ENCODE assay signal across 9 cellular contexts in the genomic region with DNA sequence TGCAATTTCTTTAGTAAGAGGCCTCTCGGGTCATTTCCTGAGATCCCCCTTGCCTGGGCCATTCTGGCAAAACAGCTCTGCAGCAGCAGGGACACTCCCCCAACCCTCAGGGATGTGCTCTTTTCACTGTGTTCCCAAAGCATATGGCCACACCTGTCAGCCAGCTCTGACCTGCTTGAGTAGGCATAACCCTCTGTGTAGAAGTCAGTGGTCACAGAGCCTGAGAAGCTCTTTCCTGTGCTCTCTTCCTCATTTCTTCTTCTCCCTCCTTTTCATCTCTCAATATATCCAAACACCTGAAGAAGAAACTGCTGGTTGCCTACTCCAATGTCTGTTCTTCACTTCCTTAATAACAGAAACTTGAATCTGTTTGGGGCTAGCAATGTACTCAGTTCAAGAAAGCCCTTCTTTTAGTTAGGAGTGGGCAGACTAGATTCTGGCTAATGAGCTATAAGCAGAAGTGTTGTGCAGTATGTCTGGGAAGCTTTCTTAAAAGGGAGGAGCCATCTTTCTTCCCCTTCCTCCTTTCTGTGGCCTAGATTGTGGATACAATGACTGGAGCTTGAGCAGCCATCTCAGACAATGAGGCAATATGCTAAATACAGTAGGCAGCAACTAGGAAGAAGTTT.
A peak's percentile ranks its signal among the peaks of the same experiment; 100 is the strongest.
DNase-seq lines count a peak whose midpoint lies in the region; ATAC-seq and TF ChIP-seq lines count a peak whose summit lies in the region.
"Had no signal": no experiment of that assay in that cellular context is flagged by ENCODE, and none has a peak within 500 bp of the region (broad histone marks: within the 10 kb centered on the region; RNA-seq: fewer than 3 reads in every experiment).

No MANE protein-coding gene starts in this region.

- TF ChIP-seq CTCF in left ventricle myocardium inferior (IDR thresholded peaks at IDR 0.05; ENCODE audit: borderline replicate concordance), result no peak

- H3K4me3 Mint-ChIP-seq in IgD-negative memory B cell, result peak overlapping the region in 3 of 4 donors; percentile 19 to 71 (median 58)
- H3K4me3 Mint-ChIP-seq: CD4-positive, alpha-beta T cell had no signal

- ATAC-seq in GM18498 (IDR thresholded peaks at IDR 0.05; ENCODE audit: unreplicated experiment), result peak; percentile 78
- ATAC-seq in GM21786 (IDR thresholded peaks at IDR 0.05; ENCODE audit: unreplicated experiment), result peak; percentile 82

- H3K4me1 Mint-ChIP-seq in IgD-negative memory B cell, result peaks cover 27 to 36% (median 30%) of the 10 kb centered on the region in 3 donors

- intact Hi-C loops in left ventricle myocardium inferior (cut with micrococcal nuclease), result no loop called here

- H3K27me3 ChIP-seq in left ventricle myocardium inferior (ENCODE audit: low read depth), result no peaks in the 10 kb centered on the region

- H3K4me3 ChIP-seq in left ventricle myocardium inferior, result no peak overlapping the region

- H3K27ac Mint-ChIP-seq in IgD-negative memory B cell, result peak overlapping the region in 2 of 3 donors; percentile 64 to 70
- H3K27ac Mint-ChIP-seq: CD4-positive, alpha-beta T cell had no signal

- H3K9me3 Mint-ChIP-seq in IgD-negative memory B cell, result no peaks in the 10 kb centered on the region
- H3K9me3 Mint-ChIP-seq: CD4-positive, alpha-beta T cell had no signal

- peaks cover 3% of the 10 kb centered on the region for H3K4me1 ChIP-seq in left ventricle myocardium inferior

- peaks cover under 1% of the 10 kb centered on the region for H3K27me3 Mint-ChIP-seq in IgD-negative memory B cell
- H3K27me3 Mint-ChIP-seq: CD4-positive, alpha-beta T cell had no signal

- H3K36me3 ChIP-seq in left ventricle myocardium inferior, result no peaks in the 10 kb centered on the region

- DNase-seq in left ventricle myocardium inferior, result no peak
- no peak for DNase-seq in NCI-H2029 treated with DMSO at 0.1 percent for 48 hours (lab: John Stamatoyannopoulos, UW)
- no peak for DNase-seq in activated CD8-positive, alpha-beta memory T cell treated with anti-CD3 and anti-CD28 coated beads, Interleukin-2, amount 50 U/mL, for 48 hours
- DNase-seq in anterior cingulate cortex (lab: John Stamatoyannopoulos, UW), result no peak
- no peak for DNase-seq in GM19240 (ENCODE audit: insufficient read length, low spot score)
- DNase-seq: CD4-positive, alpha-beta T cell had no signal

- peak overlapping the region; percentile 69 for H3K27ac ChIP-seq in left ventricle myocardium inferior (replicated peaks)

- H3K36me3 Mint-ChIP-seq in IgD-negative memory B cell, result no peaks in the 10 kb centered on the region

- H3K9me3 ChIP-seq in left ventricle myocardium inferior (replicated peaks), result no peaks in the 10 kb centered on the region
